ENCODE assay signal across 12 cellular contexts in genomic region chr3:103644450-103644849, GRCh38.
"Had no signal": no experiment of that assay in that cellular context is flagged by ENCODE, and none has a peak within 500 bp of the region (broad histone marks: within the 10 kb centered on the region; RNA-seq: fewer than 3 reads in every experiment).

No MANE protein-coding gene starts in this region.

- H3K27ac ChIP-seq: breast epithelium, lower lobe of right lung, tibial artery had no signal

- H3K9me3 ChIP-seq: breast epithelium, lower lobe of right lung, tibial artery had no signal

- ATAC-seq: lower lobe of right lung, T-helper 17 cell had no signal

- H3K4me3 ChIP-seq: breast epithelium, lower lobe of right lung, smooth muscle cell, tibial artery had no signal

- H3K4me2 ChIP-seq: smooth muscle cell had no signal

- H3K4me1 ChIP-seq: breast epithelium, lower lobe of right lung, tibial artery had no signal

- DNase-seq: activated CD4-positive, alpha-beta T cell treated with anti-CD3 and anti-CD28 coated beads, Interleukin-2, amount 10 ng/mL, durations not matched to agents 7 days and 5 days; activated CD4-positive, CD25-positive, alpha-beta regulatory T cell; activated naive CD4-positive, alpha-beta T cell treated with anti-CD3 and anti-CD28 coated beads, Interleukin-2, amount 50 U/mL, for 16 hours; amniotic stem cell; dermis blood vessel endothelial cell; lower lobe of right lung; midbrain; naive B cell; T-helper 17 cell; tibial artery had no signal

- H3K27me3 ChIP-seq: breast epithelium, tibial artery had no signal

- H3K36me3 ChIP-seq: breast epithelium, lower lobe of right lung, tibial artery had no signal
